9 cellular contexts compared by ENCODE assay signal in the genomic region with DNA sequence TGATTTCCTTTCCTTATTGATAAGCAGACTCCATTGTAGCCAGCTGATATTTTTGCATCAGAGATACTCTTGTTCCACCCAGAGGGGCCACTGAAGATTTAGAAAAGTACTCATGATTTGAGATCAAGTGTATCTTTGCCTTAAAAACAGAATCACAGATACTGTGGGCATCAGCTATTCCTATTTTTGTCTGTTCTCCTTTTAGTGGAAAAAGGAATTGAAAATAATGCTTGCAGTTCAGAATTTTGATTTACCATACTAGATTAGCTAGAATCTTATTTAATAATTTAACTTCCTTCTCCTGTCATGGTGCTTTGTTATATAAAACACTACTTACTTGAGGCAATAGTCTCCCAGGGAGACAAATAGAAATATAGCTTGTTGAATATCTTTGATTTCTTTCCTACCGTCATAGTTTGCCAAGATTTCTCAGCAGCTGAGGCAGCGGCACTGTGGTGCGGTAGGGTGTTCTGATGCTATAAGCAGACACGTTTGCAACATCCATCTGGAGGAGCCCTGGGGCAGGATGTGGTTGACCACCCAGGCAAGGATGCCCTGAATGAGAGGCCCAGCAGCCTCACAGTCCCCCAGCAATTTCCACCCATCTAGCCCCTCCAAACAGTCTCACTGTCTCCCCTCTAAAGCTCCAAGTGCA.
DNase-seq lines count a peak whose midpoint lies in the region; ATAC-seq and TF ChIP-seq lines count a peak whose summit lies in the region.
"Had no signal": no experiment of that assay in that cellular context is flagged by ENCODE, and none has a peak within 500 bp of the region (broad histone marks: within the 10 kb centered on the region; RNA-seq: fewer than 3 reads in every experiment).

No MANE protein-coding gene starts in this region.

- DNase-seq in amniotic epithelial cell (ENCODE audit: low read depth) (peak; percentile 16), pons (ENCODE audit: low spot score) (peak; percentile 73), NCI-H226 (no peak), erythroblast (lab: John Stamatoyannopoulos, UW) (no peak)
- DNase-seq: foreskin melanocyte had no signal

- TF ChIP-seq POLR2A in erythroblast (IDR thresholded peaks at IDR 0.05; ENCODE audit: low read length), result no peak

- ATAC-seq in GM18907 (IDR thresholded peaks at IDR 0.05; ENCODE audit: unreplicated experiment), result peak; percentile 66
- peak; percentile 51 for ATAC-seq in HG03432 (IDR thresholded peaks at IDR 0.05; ENCODE audit: unreplicated experiment)
- no peak for ATAC-seq in HG02870 (IDR thresholded peaks at IDR 0.05; ENCODE audit: unreplicated experiment)
- ATAC-seq in GM18861 (IDR thresholded peaks at IDR 0.05; ENCODE audit: unreplicated experiment), result no peak

Comparison
In these comparisons a context has a peak if more than half of its experiments do, and no peak if none do; other contexts are left out.
1. ATAC-seq: peak in GM18907 (single experiment) and HG03432 (single experiment); none in HG02870 (single experiment) and GM18861 (single experiment).
2. DNase-seq: peak in amniotic epithelial cell (single experiment) and pons (single experiment); none in NCI-H226 (single experiment) and erythroblast (0 of 2).